Comparison of ENCODE assay signal across 18 cellular contexts in the genomic region with DNA sequence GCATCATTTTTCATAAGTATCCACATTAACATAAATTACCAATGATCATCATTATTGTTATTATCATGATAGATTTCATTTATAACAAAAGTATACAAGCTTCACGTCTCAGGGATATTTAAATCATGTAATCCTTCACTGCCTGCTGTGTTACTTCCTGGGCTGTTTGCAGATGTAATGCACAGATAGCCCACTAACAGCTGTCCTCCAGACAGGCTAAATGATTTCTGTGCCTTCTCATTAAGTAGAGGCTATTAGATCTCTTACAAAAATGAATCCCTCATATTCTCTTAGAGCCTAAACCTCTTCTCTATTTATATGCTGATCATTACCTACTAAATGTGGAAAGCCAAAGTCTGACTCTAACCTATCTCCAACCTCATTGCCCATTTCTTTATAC. TPM values are rescaled to one million over a fixed set of nuclear protein-coding genes. Genes with fewer than 3 reads are reported as not detected.
DNase-seq lines count a peak whose midpoint lies in the region; ATAC-seq, FAIRE-seq and TF ChIP-seq lines count a peak whose summit lies in the region.
"Had no signal": no experiment of that assay in that cellular context is flagged by ENCODE, and none has a peak within 500 bp of the region (broad histone marks: within the 10 kb centered on the region; RNA-seq: fewer than 3 reads in every experiment).

No MANE protein-coding gene starts in this region.

- no peak overlapping the region for H3K4me2 ChIP-seq in MM.1S (ENCODE audit: low read depth, low read length)
- H3K4me2 ChIP-seq: BLaER1 treated with 17β-estradiol and CSF1 and Interleukin-3, amounts not matched to agents 10 nM and 100 nM had no signal

- H3K4me1 ChIP-seq in SJCRH30 (peaks cover 8% of the 10 kb centered on the region; the same call in 1 of the 2 replicates), endodermal cell (ENCODE audit: control insufficient read depth, insufficient read depth, low read length) (no peaks in the 10 kb centered on the region), aorta (ENCODE audit: control insufficient read depth in 1 of 2, insufficient read depth in 2 of 2, low read length in 2 of 2) (no peaks in the 10 kb centered on the region), MM.1S (ENCODE audit: low read length) (no peaks in the 10 kb centered on the region)

- DNase-seq in NCI-H146 (lab: John Stamatoyannopoulos, UW), result peak; percentile 6
- no peak for DNase-seq in NCI-H146 treated with DMSO at 0.1 percent for 48 hours (lab: John Stamatoyannopoulos, UW; ENCODE audit: unreplicated experiment)
- DNase-seq in D721Med (ENCODE audit: insufficient read length, low spot score), result no peak
- peak; percentile 19 to 51 for DNase-seq in SJCRH30
- DNase-seq in endodermal cell, result no peak
- DNase-seq in aorta, result no peak
- DNase-seq in MM.1S, result no peak
- DNase-seq: CD8-positive, alpha-beta T cell; DND-41; HFFc6; KBM-7; NCI-H1436 treated with DMSO at 0.1 percent for 48 hours; NK-92 treated with Interleukin-12 subunit alpha and Interleukin-12 subunit beta, amount 100 ng/mL, for 24 hours; Right ventricle myocardium superior; T-helper 1 cell had no signal

- H3K79me2 ChIP-seq in MM.1S (ENCODE audit: low read length), result no peaks in the 10 kb centered on the region

- H3K4me1 Mint-ChIP-seq in endodermal cell, result peaks cover 4% of the 10 kb centered on the region

- H3K9ac ChIP-seq in endodermal cell (ENCODE audit: extremely low read depth, low read length, poor library complexity, severe bottlenecking), result no peak overlapping the region
- H3K9ac ChIP-seq in MM.1S (ENCODE audit: low read length), result no peak overlapping the region
- H3K9ac ChIP-seq: BLaER1 treated with 17β-estradiol and CSF1 and Interleukin-3, amounts not matched to agents 10 nM and 100 nM had no signal

- no peak overlapping the region for H3K4me3 Mint-ChIP-seq in endodermal cell
- H3K4me3 Mint-ChIP-seq: CD8-positive, alpha-beta T cell; HFFc6 had no signal

- H3K27ac Mint-ChIP-seq in endodermal cell, result peak overlapping the region; percentile 9
- H3K27ac Mint-ChIP-seq: CD8-positive, alpha-beta T cell; HFFc6 had no signal

- TF ChIP-seq CTCF in D721Med (IDR thresholded peaks at IDR 0.05; ENCODE audit: insufficient read depth, missing control alignments) (no peak), endodermal cell (conservative IDR thresholded peaks at IDR 0.05) (no peak), MM.1S (IDR thresholded peaks at IDR 0.05; ENCODE audit: low read length) (no peak)

- no peaks in the 10 kb centered on the region for H3F3A ChIP-seq in MM.1S (ENCODE audit: insufficient read depth, low read length)

- no peaks in the 10 kb centered on the region for H3K36me3 Mint-ChIP-seq in endodermal cell (ENCODE audit: low read depth)
- H3K36me3 Mint-ChIP-seq: CD8-positive, alpha-beta T cell had no signal

- H3K27me3 ChIP-seq in SJCRH30 (no peaks in the 10 kb centered on the region), endodermal cell (ENCODE audit: control insufficient read depth, insufficient read depth, low read length, poor library complexity, severe bottlenecking) (no peaks in the 10 kb centered on the region), aorta (ENCODE audit: control insufficient read depth in 1 of 2, insufficient read depth in 2 of 2, low read length in 1 of 2) (no peaks in the 10 kb centered on the region), MM.1S (replicated peaks; ENCODE audit: insufficient read depth, low read length) (no peaks in the 10 kb centered on the region)
- H3K27me3 ChIP-seq: BLaER1 treated with 17β-estradiol and CSF1 and Interleukin-3, amounts not matched to agents 10 nM and 100 nM had no signal

- no peaks in the 10 kb centered on the region for H3K27me3 Mint-ChIP-seq in endodermal cell (ENCODE audit: insufficient read depth)

- no peaks in the 10 kb centered on the region for H3K36me3 ChIP-seq in SJCRH30
- H3K36me3 ChIP-seq in endodermal cell (ENCODE audit: control insufficient read depth, insufficient read depth, low read length), result no peaks in the 10 kb centered on the region
- H3K36me3 ChIP-seq in aorta (ENCODE audit: control insufficient read depth in 1 of 2, insufficient read depth in 2 of 2, low read length in 1 of 2), result no peaks in the 10 kb centered on the region
- no peaks in the 10 kb centered on the region for H3K36me3 ChIP-seq in MM.1S (replicated peaks; ENCODE audit: insufficient read depth, low read length)
- H3K36me3 ChIP-seq: BLaER1 treated with 17β-estradiol and CSF1 and Interleukin-3, amounts not matched to agents 10 nM and 100 nM had no signal

- peak; percentile 32 for FAIRE-seq in D721Med (lab: Jason Lieb, UNC)
- FAIRE-seq: HepG2 had no signal

- H3K4me3 ChIP-seq in SJCRH30 (no peak overlapping the region), endodermal cell (ENCODE audit: low read length) (no peak overlapping the region), aorta (ENCODE audit: low read length in 2 of 2) (no peak overlapping the region), MM.1S (ENCODE audit: low read length) (no peak overlapping the region)
- H3K4me3 ChIP-seq: BLaER1 treated with 17β-estradiol and CSF1 and Interleukin-3, amounts not matched to agents 10 nM and 100 nM had no signal

- no peaks in the 10 kb centered on the region for H3K9me3 Mint-ChIP-seq in endodermal cell
- H3K9me3 Mint-ChIP-seq: CD8-positive, alpha-beta T cell had no signal

- no peak overlapping the region for H2AFZ ChIP-seq in MM.1S (ENCODE audit: low read length)

- no peaks in the 10 kb centered on the region for H4K20me1 ChIP-seq in MM.1S (ENCODE audit: insufficient read depth, low read length)
- H4K20me1 ChIP-seq: BLaER1 treated with 17β-estradiol and CSF1 and Interleukin-3, amounts not matched to agents 10 nM and 100 nM had no signal

- H3K9me3 ChIP-seq in SJCRH30 (replicated peaks) (no peaks in the 10 kb centered on the region), endodermal cell (ENCODE audit: control insufficient read depth, low read length) (no peaks in the 10 kb centered on the region), aorta (ENCODE audit: control insufficient read depth, low read length) (no peaks in the 10 kb centered on the region), MM.1S (replicated peaks; ENCODE audit: insufficient read depth, low read length) (no peaks in the 10 kb centered on the region)
- H3K9me3 ChIP-seq: BLaER1 treated with 17β-estradiol and CSF1 and Interleukin-3, amounts not matched to agents 10 nM and 100 nM had no signal

- no peak overlapping the region for H3K27ac ChIP-seq in SJCRH30
- no peak overlapping the region for H3K27ac ChIP-seq in endodermal cell (ENCODE audit: low read depth, low read length)
- H3K27ac ChIP-seq in aorta (ENCODE audit: low read depth in 1 of 2, low read length in 2 of 2), result no peak overlapping the region
- H3K27ac ChIP-seq in MM.1S (ENCODE audit: low read length), result no peak overlapping the region
- H3K27ac ChIP-seq: BLaER1 treated with 17β-estradiol and CSF1 and Interleukin-3, amounts not matched to agents 10 nM and 100 nM had no signal

- intact Hi-C loops in aorta (cut with DNase I), result no loop called here

- WGBS in endodermal cell (ENCODE audit: insufficient coverage in 1 of 2, insufficient read length in 1 of 2), 2 experiments, result 74% methylated on average over 1 of the region's 1 CpG; no CpG with 5 or more reads in 1 of the 2 experiments
- 20 to 22% methylated on average over 1 of the region's 1 CpG for WGBS in aorta, 2 donors

- ATAC-seq in aorta (ENCODE audit: low FRiP score) (no peak), HG02884 (IDR thresholded peaks at IDR 0.05; ENCODE audit: unreplicated experiment) (no peak)
- ATAC-seq: CD8-positive, alpha-beta T cell; HepG2 had no signal

- no peaks in the 10 kb centered on the region for H3K9me2 ChIP-seq in MM.1S (replicated peaks; ENCODE audit: insufficient read depth, low read length)

RNA-seq across cellular contexts. Expression of a gene that starts 9.3 kb away (rescaled TPM):
- 4.2 and 5.7 TPM in 2 replicates for total RNA-seq in SJCRH30 (2014; rRNA removed; shearing (Covaris generic))
- total RNA-seq in endodermal cell (1 to 10 TPM; 3.2 to 4.2 TPM), aorta (1 to 10 TPM in 1 of 2 donors, under 1 TPM in 1; 0.52 to 1.2 TPM)
- polyA plus RNA-seq in endodermal cell (2013, experiment 1 of 2), result 3.5 TPM
- 3.5 TPM for polyA plus RNA-seq in endodermal cell (2013, experiment 2 of 2)
- under 1 TPM; under 0.01 to 0.13 TPM for polyA plus RNA-seq in aorta
- total RNA-seq: CD8-positive, alpha-beta T cell had no signal

Comparison
In these comparisons a context has a peak if more than half of its experiments do, and no peak if none do; other contexts are left out.
1. DNase-seq: peak in NCI-H146 (single experiment) and SJCRH30 (2 of 2); none in NCI-H146 treated with DMSO at 0.1 percent for 48 hours (single experiment), D721Med (single experiment), endodermal cell (single experiment), aorta (0 of 2) and MM.1S (single experiment).